In genomic region chr10:71303569-71303907, GRCh38 we compare ENCODE assay signal across 17 cellular contexts.
"Had no signal": no experiment of that assay in that cellular context is flagged by ENCODE, and none has a peak within 500 bp of the region (broad histone marks: within the 10 kb centered on the region; RNA-seq: fewer than 3 reads in every experiment).

No MANE protein-coding gene starts in this region.

- H3K4me3 Mint-ChIP-seq: activated CD4-positive, alpha-beta memory T cell treated with anti-CD3 and anti-CD28 coated beads, Interleukin-2, amount 10 ng/mL, durations not matched to agents 7 days and 5 days; activated naive CD8-positive, alpha-beta T cell; activated T-cell treated with anti-CD3 and anti-CD28 coated beads, Interleukin-2, amount 50 U/mL, for 4 hours; central memory CD8-positive, alpha-beta T cell; memory B cell; natural killer cell had no signal

- H3K27ac ChIP-seq: foreskin keratinocyte, skin epidermis, transverse colon had no signal

- H3K9me3 ChIP-seq: transverse colon had no signal

- H3K27ac Mint-ChIP-seq: activated CD4-positive, alpha-beta memory T cell treated with anti-CD3 and anti-CD28 coated beads, Interleukin-2, amount 10 ng/mL, durations not matched to agents 7 days and 5 days; activated naive CD8-positive, alpha-beta T cell; memory B cell; natural killer cell had no signal

- H3K4me1 ChIP-seq: transverse colon had no signal

- H3K36me3 Mint-ChIP-seq: activated naive CD8-positive, alpha-beta T cell; memory B cell; natural killer cell had no signal

- H3K4me1 Mint-ChIP-seq: central memory CD8-positive, alpha-beta T cell; natural killer cell had no signal

- DNase-seq: activated CD4-positive, alpha-beta memory T cell treated with anti-CD3 and anti-CD28 coated beads, Interleukin-2, amount 10 ng/mL, durations not matched to agents 7 days and 5 days; activated gamma-delta T cell treated with Interleukin-2 at 50 U/mL for 16 hours; activated T-cell treated with anti-CD3 and anti-CD28 coated beads, Interleukin-2, amount 50 U/mL, for 4 hours; effector CD8-positive, alpha-beta T cell; glutamatergic neuron; left ventricle myocardium superior; natural killer cell; occipital lobe; stimulated activated CD4-positive, alpha-beta T cell treated with anti-CD3 and anti-CD28 coated beads, Interleukin-15, amount 100 ng/mL, for 24 hours; stimulated activated CD4-positive, alpha-beta T cell treated with anti-CD3 and anti-CD28 coated beads, Interleukin-4, amount 100 ng/mL, for 1 hour; T-helper 9 cell; transverse colon had no signal

- H3K27me3 ChIP-seq: foreskin keratinocyte, transverse colon had no signal

- H3K36me3 ChIP-seq: transverse colon had no signal

- H3K9me3 Mint-ChIP-seq: activated CD4-positive, alpha-beta memory T cell treated with anti-CD3 and anti-CD28 coated beads, Interleukin-2, amount 10 ng/mL, durations not matched to agents 7 days and 5 days; activated T-cell treated with anti-CD3 and anti-CD28 coated beads, Interleukin-2, amount 50 U/mL, for 4 hours; central memory CD8-positive, alpha-beta T cell; memory B cell; natural killer cell had no signal

- H3K4me3 ChIP-seq: skin epidermis, transverse colon had no signal
